In genomic region chr19:43596842-43597461, GRCh38 we compare ENCODE assay signal across 1 cellular context.
TF ChIP-seq lines count a peak whose summit lies in the region.

No MANE protein-coding gene starts in this region.

TF ChIP-seq in H1, 55 proteins besides CTCF, POLR2A, EP300 and RAD21:
- no peak for TF ChIP-seq SRF (IDR thresholded peaks at IDR 0.05; ENCODE audit: low read depth, low read length)
- no peak for TF ChIP-seq RBBP5 (IDR thresholded peaks at IDR 0.05; ENCODE audit: borderline replicate concordance, low read depth, low read length)
- TF ChIP-seq ATF2 (IDR thresholded peaks at IDR 0.05; ENCODE audit: low read length), result no peak
- no peak for TF ChIP-seq SP2 (IDR thresholded peaks at IDR 0.05; ENCODE audit: low read length)
- TF ChIP-seq JUN (IDR thresholded peaks at IDR 0.05; ENCODE audit: low read depth, low read length), result no peak
- no peak for TF ChIP-seq POU5F1 (IDR thresholded peaks at IDR 0.05; ENCODE audit: low read depth, low read length)
- no peak for TF ChIP-seq PHF8 (conservative IDR thresholded peaks at IDR 0.05; ENCODE audit: low read depth, low read length)
- TF ChIP-seq POLR2AphosphoS5 (IDR thresholded peaks at IDR 0.05; ENCODE audit: low read depth, low read length), result no peak; the same call in 1 of the 2 replicates
- no peak for TF ChIP-seq MAFK (IDR thresholded peaks at IDR 0.05; ENCODE audit: low read depth, low read length)
- TF ChIP-seq TAF1 (IDR thresholded peaks at IDR 0.05; ENCODE audit: low read depth, low read length), result no peak
- TF ChIP-seq BRCA1 (IDR thresholded peaks at IDR 0.05; ENCODE audit: low read depth, low read length), result no peak
- TF ChIP-seq EZH2 (IDR thresholded peaks at IDR 0.05; ENCODE audit: low read depth, low read length, severe bottlenecking), result no peak
- TF ChIP-seq TCF12 (IDR thresholded peaks at IDR 0.05; ENCODE audit: low read depth, low read length), result no peak
- no peak for TF ChIP-seq TEAD4 (IDR thresholded peaks at IDR 0.05; ENCODE audit: low read depth, low read length)
- no peak for TF ChIP-seq ASH2L (IDR thresholded peaks at IDR 0.05; ENCODE audit: low read length)
- no peak for TF ChIP-seq GTF2F1 (IDR thresholded peaks at IDR 0.05; ENCODE audit: borderline replicate concordance, low read depth, low read length)
